11 cellular contexts compared by ENCODE assay signal in the genomic region with DNA sequence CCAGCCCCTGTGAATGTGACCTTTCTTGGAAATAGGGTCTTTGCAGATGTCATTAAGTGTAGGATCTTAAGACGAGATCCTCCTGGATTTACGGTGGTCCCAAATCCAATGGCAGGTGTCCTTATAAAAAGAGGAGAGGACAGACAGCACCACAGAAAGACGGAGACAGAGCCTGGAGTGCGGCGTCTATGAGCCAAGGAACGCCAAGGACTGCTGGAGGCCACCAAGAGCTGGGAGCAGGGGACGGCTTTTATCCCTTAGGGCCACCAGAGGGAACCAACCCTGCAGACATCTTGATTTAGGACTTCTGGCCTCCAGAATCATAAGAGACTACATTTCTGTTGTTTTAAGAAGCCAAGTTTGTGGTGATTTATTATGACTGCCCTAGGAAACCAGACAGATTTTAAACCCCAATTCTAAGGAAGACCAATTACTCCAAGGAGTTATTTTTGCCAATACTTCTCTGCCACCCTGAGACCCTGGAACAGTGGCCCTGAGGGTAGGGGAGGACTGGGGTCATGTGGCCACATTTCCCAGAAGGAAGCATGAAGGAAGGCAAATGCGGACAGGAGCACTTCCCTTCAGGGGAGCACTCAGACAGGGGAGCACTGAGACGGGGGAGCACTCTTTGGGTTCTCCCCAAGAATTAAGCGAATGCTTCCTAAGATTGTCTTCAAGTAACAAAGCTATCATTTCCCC.
DNase-seq lines count a peak whose midpoint lies in the region; ATAC-seq and TF ChIP-seq lines count a peak whose summit lies in the region.
"Had no signal": no experiment of that assay in that cellular context is flagged by ENCODE, and none has a peak within 500 bp of the region (broad histone marks: within the 10 kb centered on the region; RNA-seq: fewer than 3 reads in every experiment).

No MANE protein-coding gene starts in this region.

- H3K27me3 ChIP-seq in gastrocnemius medialis = no peaks in the 10 kb centered on the region

- no peak overlapping the region for H3K27ac ChIP-seq in gastrocnemius medialis
- H3K27ac ChIP-seq: 22Rv1 had no signal

- peak; percentile 68 to 78 for ATAC-seq in gastrocnemius medialis
- ATAC-seq in GM19035 (IDR thresholded peaks at IDR 0.05; ENCODE audit: unreplicated experiment) = no peak
- no peak for ATAC-seq in GM21723 (IDR thresholded peaks at IDR 0.05; ENCODE audit: unreplicated experiment)
- ATAC-seq: T-helper 17 cell had no signal

- no peak overlapping the region for H3K4me3 Mint-ChIP-seq in endothelial cell (ENCODE audit: unreplicated experiment)
- H3K4me3 Mint-ChIP-seq: T-helper 17 cell had no signal

- no peak overlapping the region for H3K27ac Mint-ChIP-seq in endothelial cell (ENCODE audit: unreplicated experiment)
- H3K27ac Mint-ChIP-seq: T-helper 17 cell had no signal

- TF ChIP-seq POLR2A in gastrocnemius medialis (IDR thresholded peaks at IDR 0.05) = no peak

- in situ Hi-C loops in gastrocnemius medialis (cut with MboI; ENCODE audit: low sequenced_read_pairs in 4 of 4) = no loop called here

- intact Hi-C loops in gastrocnemius medialis (cut with DNase I; ENCODE audit: low total_unique reads) = no loop called here

- H3K36me3 Mint-ChIP-seq in endothelial cell (ENCODE audit: low read depth, unreplicated experiment) = peaks cover 54% of the 10 kb centered on the region

- peak; percentile 12 for DNase-seq in DMS53 (lab: John Stamatoyannopoulos, UW)
- no peak for DNase-seq in DMS53 treated with DMSO at 0.1 percent for 48 hours (lab: John Stamatoyannopoulos, UW; ENCODE audit: unreplicated experiment)
- peak; percentile 38 for DNase-seq in NAMALWA (ENCODE audit: low spot score)
- DNase-seq in endothelial cell (ENCODE audit: low spot score) = peak; percentile 21
- DNase-seq in gastrocnemius medialis = no peak
- no peak for DNase-seq in activated CD4-positive, alpha-beta T cell treated with anti-CD3 and anti-CD28 coated beads, Interleukin-2, amount 50 U/mL, for 4 hours
- DNase-seq: stimulated activated CD4-positive, alpha-beta T cell treated with anti-CD3 and anti-CD28 coated beads, Interleukin-15, amount 100 ng/mL, for 24 hours; T-helper 17 cell had no signal

- H3K9me3 ChIP-seq in gastrocnemius medialis = no peaks in the 10 kb centered on the region

- no peak overlapping the region for H3K4me3 ChIP-seq in gastrocnemius medialis

- no peaks in the 10 kb centered on the region for H3K36me3 ChIP-seq in gastrocnemius medialis

- H3K9me3 Mint-ChIP-seq in endothelial cell (ENCODE audit: unreplicated experiment) = no peaks in the 10 kb centered on the region

- H3K27me3 Mint-ChIP-seq in endothelial cell (ENCODE audit: unreplicated experiment) = peaks cover 9% of the 10 kb centered on the region

- peaks cover 0 to 5% of the 10 kb centered on the region in 2 donors for H3K4me1 ChIP-seq in gastrocnemius medialis

- no peak for TF ChIP-seq CTCF in endothelial cell (IDR thresholded peaks at IDR 0.05; ENCODE audit: unreplicated experiment)
- peak in 4 of 5 experiments; percentile 23 to 51 (median 32) for TF ChIP-seq CTCF in gastrocnemius medialis (IDR thresholded peaks at IDR 0.05 in 4 of 5, conservative IDR thresholded peaks at IDR 0.05 in 1 of 5)

- H3K4me1 Mint-ChIP-seq in endothelial cell (ENCODE audit: unreplicated experiment) = peaks cover 15% of the 10 kb centered on the region
- H3K4me1 Mint-ChIP-seq: T-helper 17 cell had no signal

Comparison
In these comparisons a context has a peak if more than half of its experiments do, and no peak if none do; other contexts are left out.
1. DNase-seq: peak in DMS53 (single experiment), NAMALWA (single experiment) and endothelial cell (single experiment); none in DMS53 treated with DMSO at 0.1 percent for 48 hours (single experiment), gastrocnemius medialis (0 of 2) and activated CD4-positive, alpha-beta T cell treated with anti-CD3 and anti-CD28 coated beads, Interleukin-2, amount 50 U/mL, for 4 hours (0 of 2).
2. ATAC-seq: peak in gastrocnemius medialis (2 of 2); none in GM19035 (single experiment) and GM21723 (single experiment).